ENCODE assay signal across 20 cellular contexts in the genomic region with DNA sequence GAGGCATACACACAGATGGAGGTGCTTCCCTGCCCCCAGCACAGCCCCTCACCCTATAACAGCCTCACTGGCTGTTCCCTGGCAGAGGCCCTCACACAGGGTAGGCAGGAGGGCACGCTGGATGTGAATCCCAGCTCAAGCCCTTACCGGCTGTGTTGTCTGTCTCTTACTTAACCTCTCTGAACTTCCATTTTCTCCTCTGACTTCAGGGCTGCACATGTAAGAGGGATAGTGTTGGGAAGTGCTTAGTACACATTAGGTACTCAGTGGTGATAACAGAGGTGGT. TPM values are rescaled to one million over a fixed set of nuclear protein-coding genes. Genes with fewer than 3 reads are reported as not detected.
"Had no signal": no experiment of that assay in that cellular context is flagged by ENCODE, and none has a peak within 500 bp of the region (broad histone marks: within the 10 kb centered on the region; RNA-seq: fewer than 3 reads in every experiment).

No MANE protein-coding gene starts in this region.

- H3K4me3 ChIP-seq: lower lobe of right lung, transverse colon had no signal

- DNase-seq: activated CD4-positive, alpha-beta T cell treated with anti-CD3 and anti-CD28 coated beads, Interleukin-2, amount 50 U/mL, for 4 hours; activated naive CD4-positive, alpha-beta T cell treated with Interleukin-2 at 50 U/mL for 16 hours; aorta; cortex of kidney; effector CD4-positive, alpha-beta T cell; head of caudate nucleus; immature natural killer cell; left colon; lower lobe of right lung; posterior cingulate gyrus; retina; stimulated activated CD4-positive, alpha-beta T cell treated with anti-CD3 and anti-CD28 coated beads, Interleukin-2, amount 100 ng/mL, for 48 hours; transverse colon had no signal

- H3K27me3 Mint-ChIP-seq: activated T-helper 17 cell treated with anti-CD3 and anti-CD28 coated beads, Interleukin-2, amount 50 U/mL, for 72 hours; stimulated activated memory B cell treated with anti-CD40 and anti-IgM and Interleukin-4, amounts not matched to agents 10 μg/mL and 1 μg/mL and 100 μg/mL, for 72 hours had no signal

- H3K4me3 Mint-ChIP-seq: stimulated activated memory B cell treated with anti-CD40 and anti-IgM and Interleukin-4, amounts not matched to agents 10 μg/mL and 1 μg/mL and 100 μg/mL, for 72 hours had no signal

- H3K27ac Mint-ChIP-seq: stimulated activated memory B cell treated with anti-CD40 and anti-IgM and Interleukin-4, amounts not matched to agents 10 μg/mL and 1 μg/mL and 100 μg/mL, for 72 hours; T-helper 2 cell treated with Interferon-gamma antibody and Interleukin-4, amounts not matched to agents 5 μg/mL and 100 μg/mL, for 36 hours had no signal

- H3K27me3 ChIP-seq: transverse colon had no signal

- H3K9me3 ChIP-seq: lower lobe of right lung, neutrophil, transverse colon had no signal

- H3K36me3 Mint-ChIP-seq: immature natural killer cell; stimulated activated memory B cell treated with anti-CD40 and anti-IgM and Interleukin-4, amounts not matched to agents 10 μg/mL and 1 μg/mL and 100 μg/mL, for 72 hours had no signal

- H3K36me3 ChIP-seq: lower lobe of right lung, neutrophil, transverse colon had no signal

- ATAC-seq: activated T-helper 17 cell treated with anti-CD3 and anti-CD28 coated beads, Interleukin-2, amount 50 U/mL, for 72 hours; left colon; lower lobe of right lung; stimulated activated memory B cell treated with anti-CD40 and anti-IgM and Interleukin-4, amounts not matched to agents 10 μg/mL and 1 μg/mL and 100 μg/mL, for 72 hours had no signal

- H3K27ac ChIP-seq: lower lobe of right lung, neutrophil, transverse colon had no signal

- H3K9me3 Mint-ChIP-seq: activated T-helper 17 cell treated with anti-CD3 and anti-CD28 coated beads, Interleukin-2, amount 50 U/mL, for 72 hours; immature natural killer cell; stimulated activated memory B cell treated with anti-CD40 and anti-IgM and Interleukin-4, amounts not matched to agents 10 μg/mL and 1 μg/mL and 100 μg/mL, for 72 hours; T-helper 2 cell treated with Interferon-gamma antibody and Interleukin-4, amounts not matched to agents 5 μg/mL and 100 μg/mL, for 36 hours had no signal

RNA-seq across cellular contexts. Expression of a gene that starts 39.7 kb away (rescaled TPM):
- total RNA-seq: subcutaneous adipose tissue had no signal
- polyA plus RNA-seq: immature natural killer cell had no signal

RNA-seq across cellular contexts. Expression of a gene that starts 48.0 kb away (rescaled TPM):
- total RNA-seq: activated T-helper 17 cell treated with anti-CD3 and anti-CD28 coated beads, Interleukin-2, amount 50 U/mL, for 72 hours; aorta; fibroblast of lung; frontal cortex; left colon; lower lobe of right lung; subcutaneous adipose tissue; transverse colon had no signal
- polyA plus RNA-seq: aorta, fibroblast of lung, immature natural killer cell had no signal

RNA-seq across cellular contexts. Expression of a gene that starts 51.5 kb away (rescaled TPM):
- total RNA-seq: activated T-helper 17 cell treated with anti-CD3 and anti-CD28 coated beads, Interleukin-2, amount 50 U/mL, for 72 hours; fibroblast of lung; frontal cortex; left colon; lower lobe of right lung had no signal
- polyA plus RNA-seq: immature natural killer cell had no signal
